1 cellular context compared by ENCODE assay signal in the genomic region with DNA sequence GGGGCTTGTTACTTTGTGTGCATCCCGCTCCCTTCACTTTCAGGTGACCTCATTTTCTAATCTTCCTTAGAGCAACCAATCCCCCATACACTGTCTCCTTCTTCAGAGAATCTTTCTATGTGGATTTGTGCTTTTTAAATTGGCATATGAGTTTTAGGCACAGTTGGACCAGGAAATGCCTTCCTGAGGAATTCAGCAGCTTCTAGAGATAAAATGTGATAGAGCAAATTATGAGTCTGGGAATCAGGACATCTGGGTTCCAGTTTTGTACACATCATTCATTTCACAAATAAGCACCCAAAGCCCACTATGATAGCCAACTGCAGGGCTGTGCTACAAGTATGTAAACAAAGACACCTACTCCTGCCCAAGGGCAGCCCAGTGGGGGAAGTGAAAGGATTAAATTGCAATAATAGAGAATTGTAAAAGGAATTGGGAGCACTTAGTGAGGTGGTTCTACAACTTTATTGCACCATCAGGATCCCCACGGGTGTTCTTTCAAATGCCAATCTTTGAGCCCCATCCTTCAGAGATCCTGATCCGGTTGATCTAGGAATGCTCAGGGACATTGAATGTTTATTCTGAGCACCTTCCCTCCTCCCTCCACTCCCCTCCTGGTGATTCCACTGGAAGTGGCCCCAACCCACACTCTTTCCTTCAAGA.
TF ChIP-seq lines count a peak whose summit lies in the region.

No MANE protein-coding gene starts in this region.

TF ChIP-seq in HEK293, 187 proteins besides CTCF, POLR2A, EP300 and RAD21 (continued from another document):
- TF ChIP-seq ZNF510 (tag by site-specific recombination; IDR thresholded peaks at IDR 0.05; ENCODE audit: insufficient replicate concordance), result no peak
- 0 out of 2 replicates have a peak, but pooled peaks have one; percentile 57 for TF ChIP-seq ZNF24 (tag by site-specific recombination; IDR thresholded peaks at IDR 0.05)
- TF ChIP-seq, protein P1, sequence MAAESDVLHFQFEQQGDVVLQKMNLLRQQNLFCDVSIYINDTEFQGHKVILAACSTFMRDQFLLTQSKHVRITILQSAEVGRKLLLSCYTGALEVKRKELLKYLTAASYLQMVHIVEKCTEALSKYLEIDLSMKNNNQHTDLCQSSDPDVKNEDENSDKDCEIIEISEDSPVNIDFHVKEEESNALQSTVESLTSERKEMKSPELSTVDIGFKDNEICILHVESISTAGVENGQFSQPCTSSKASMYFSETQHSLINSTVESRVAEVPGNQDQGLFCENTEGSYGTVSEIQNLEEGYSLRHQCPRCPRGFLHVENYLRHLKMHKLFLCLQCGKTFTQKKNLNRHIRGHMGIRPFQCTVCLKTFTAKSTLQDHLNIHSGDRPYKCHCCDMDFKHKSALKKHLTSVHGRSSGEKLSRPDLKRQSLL (tag by site-specific recombination; IDR thresholded peaks at IDR 0.05), result peak; percentile 45; the same call in 1 of the 2 replicates
- TF ChIP-seq ZNF248 (tag by site-specific recombination; IDR thresholded peaks at IDR 0.05), result no peak
- TF ChIP-seq, protein P2, sequence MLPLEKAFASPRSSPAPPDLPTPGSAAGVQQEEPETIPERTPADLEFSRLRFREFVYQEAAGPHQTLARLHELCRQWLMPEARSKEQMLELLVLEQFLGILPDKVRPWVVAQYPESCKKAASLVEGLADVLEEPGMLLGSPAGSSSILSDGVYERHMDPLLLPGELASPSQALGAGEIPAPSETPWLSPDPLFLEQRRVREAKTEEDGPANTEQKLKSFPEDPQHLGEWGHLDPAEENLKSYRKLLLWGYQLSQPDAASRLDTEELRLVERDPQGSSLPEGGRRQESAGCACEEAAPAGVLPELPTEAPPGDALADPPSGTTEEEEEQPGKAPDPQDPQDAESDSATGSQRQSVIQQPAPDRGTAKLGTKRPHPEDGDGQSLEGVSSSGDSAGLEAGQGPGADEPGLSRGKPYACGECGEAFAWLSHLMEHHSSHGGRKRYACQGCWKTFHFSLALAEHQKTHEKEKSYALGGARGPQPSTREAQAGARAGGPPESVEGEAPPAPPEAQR (tag by site-specific recombination; IDR thresholded peaks at IDR 0.05), result no peak
- TF ChIP-seq ZNF521 (tag by site-specific recombination; IDR thresholded peaks at IDR 0.05), result no peak
- TF ChIP-seq, protein P3, sequence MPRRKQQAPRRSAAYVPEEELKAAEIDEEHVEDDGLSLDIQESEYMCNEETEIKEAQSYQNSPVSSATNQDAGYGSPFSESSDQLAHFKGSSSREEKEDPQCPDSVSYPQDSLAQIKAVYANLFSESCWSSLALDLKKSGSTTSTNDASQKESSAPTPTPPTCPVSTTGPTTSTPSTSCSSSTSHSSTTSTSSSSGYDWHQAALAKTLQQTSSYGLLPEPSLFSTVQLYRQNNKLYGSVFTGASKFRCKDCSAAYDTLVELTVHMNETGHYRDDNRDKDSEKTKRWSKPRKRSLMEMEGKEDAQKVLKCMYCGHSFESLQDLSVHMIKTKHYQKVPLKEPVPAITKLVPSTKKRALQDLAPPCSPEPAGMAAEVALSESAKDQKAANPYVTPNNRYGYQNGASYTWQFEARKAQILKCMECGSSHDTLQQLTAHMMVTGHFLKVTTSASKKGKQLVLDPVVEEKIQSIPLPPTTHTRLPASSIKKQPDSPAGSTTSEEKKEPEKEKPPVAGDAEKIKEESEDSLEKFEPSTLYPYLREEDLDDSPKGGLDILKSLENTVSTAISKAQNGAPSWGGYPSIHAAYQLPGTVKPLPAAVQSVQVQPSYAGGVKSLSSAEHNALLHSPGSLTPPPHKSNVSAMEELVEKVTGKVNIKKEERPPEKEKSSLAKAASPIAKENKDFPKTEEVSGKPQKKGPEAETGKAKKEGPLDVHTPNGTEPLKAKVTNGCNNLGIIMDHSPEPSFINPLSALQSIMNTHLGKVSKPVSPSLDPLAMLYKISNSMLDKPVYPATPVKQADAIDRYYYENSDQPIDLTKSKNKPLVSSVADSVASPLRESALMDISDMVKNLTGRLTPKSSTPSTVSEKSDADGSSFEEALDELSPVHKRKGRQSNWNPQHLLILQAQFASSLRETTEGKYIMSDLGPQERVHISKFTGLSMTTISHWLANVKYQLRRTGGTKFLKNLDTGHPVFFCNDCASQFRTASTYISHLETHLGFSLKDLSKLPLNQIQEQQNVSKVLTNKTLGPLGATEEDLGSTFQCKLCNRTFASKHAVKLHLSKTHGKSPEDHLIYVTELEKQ (tag by site-specific recombination; IDR thresholded peaks at IDR 0.05; ENCODE audit: borderline replicate concordance), result no peak
- no peak for TF ChIP-seq ZNF785 (tag by site-specific recombination; IDR thresholded peaks at IDR 0.05)
- TF ChIP-seq ZNF580 (tag by site-specific recombination; IDR thresholded peaks at IDR 0.05), result no peak
- 0 out of 2 replicates have a peak, but pooled peaks have one; percentile 31 for TF ChIP-seq PRDM4 (tag by site-specific recombination; IDR thresholded peaks at IDR 0.05)
- TF ChIP-seq ZNF398 (tag by site-specific recombination; IDR thresholded peaks at IDR 0.05), result peak; percentile 62; the same call in 1 of the 2 replicates
- TF ChIP-seq EGR2 (tag by site-specific recombination; IDR thresholded peaks at IDR 0.05; ENCODE audit: low read depth), result peak; percentile 68
- no peak for TF ChIP-seq ZNF555 (tag by site-specific recombination; conservative IDR thresholded peaks at IDR 0.05)
